In the genomic region with DNA sequence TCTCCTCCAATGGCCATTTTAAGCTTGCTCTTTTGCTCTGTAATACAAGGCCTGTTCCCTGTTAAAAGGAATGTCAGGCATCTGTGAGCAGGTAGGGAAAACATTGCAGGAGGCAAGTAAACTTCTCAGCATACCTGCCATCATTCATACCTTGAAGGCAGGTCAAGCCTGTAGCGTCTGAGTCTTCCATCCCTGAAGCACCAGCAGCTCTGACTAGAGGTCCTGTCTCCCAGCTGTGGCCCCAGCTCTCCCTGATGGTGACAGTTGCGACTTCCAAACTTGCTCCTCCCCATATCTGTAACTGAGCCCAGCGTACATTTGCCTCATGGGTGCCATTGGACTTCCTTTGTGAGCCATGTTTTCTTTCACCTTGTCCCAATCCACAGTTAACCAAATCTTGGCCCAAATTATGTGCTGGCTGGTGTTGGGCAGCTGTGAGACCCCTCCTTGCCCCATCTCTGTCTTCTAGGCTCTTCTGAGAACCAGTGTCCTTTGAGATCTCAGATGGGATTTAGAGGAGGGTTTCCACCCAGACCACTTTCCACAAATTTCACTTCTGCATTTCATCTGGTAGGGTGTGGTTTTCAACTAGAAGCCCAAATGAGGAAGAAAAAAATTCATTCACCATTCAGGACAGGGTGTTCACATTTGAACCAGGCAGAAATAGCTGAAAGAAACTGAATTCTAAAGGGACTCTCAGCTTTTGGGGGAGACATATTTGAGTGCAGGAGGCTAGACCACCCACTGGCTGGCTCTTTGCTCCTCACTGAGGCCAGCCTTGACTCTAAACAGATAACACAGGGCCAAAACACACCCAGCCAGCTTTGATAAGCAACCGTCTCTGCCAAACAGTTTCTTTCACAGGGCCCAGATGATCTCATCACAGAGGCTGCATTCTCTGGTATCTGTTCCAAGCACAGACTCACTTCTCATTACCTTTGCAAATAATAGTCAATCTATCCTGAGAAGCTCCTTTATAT, we compare ENCODE assay signal across 1 cellular context.
TF ChIP-seq lines count a peak whose summit lies in the region.

No MANE protein-coding gene starts in this region.

TF ChIP-seq in K562, 482 proteins besides CTCF, POLR2A, EP300 and RAD21 (continued from another document and continues in another):
- TF ChIP-seq ATF6 (CRISPR knock-in tag; IDR thresholded peaks at IDR 0.05) (no peak), DPF2 (IDR thresholded peaks at IDR 0.05) (peak; percentile 94), HNRNPK (IDR thresholded peaks at IDR 0.05; ENCODE audit: low read depth, low read length, poor library complexity, severe bottlenecking) (no peak), CBX3 (IDR thresholded peaks at IDR 0.05; ENCODE audit: borderline replicate concordance in 1 of 2, low read length in 2 of 2) (peak in 1 of 2 experiments; percentile 60; a peak in 1 of 3 replicates), TOE1 (IDR thresholded peaks at IDR 0.05; ENCODE audit: borderline replicate concordance) (no peak), TOE1 (CRISPR knock-in tag; IDR thresholded peaks at IDR 0.05; ENCODE audit: borderline replicate concordance, low read depth) (no peak), PRPF4 (IDR thresholded peaks at IDR 0.05; ENCODE audit: insufficient read depth, low read depth, low read length, poor library complexity, severe bottlenecking) (no peak), MITF (IDR thresholded peaks at IDR 0.05) (no peak), STAT5A (IDR thresholded peaks at IDR 0.05; ENCODE audit: borderline replicate concordance, low read length) (peak; percentile 53; the same call in 1 of the 2 replicates), TAF15 (IDR thresholded peaks at IDR 0.05; ENCODE audit: low read depth, low read length) (no peak), RBM34 (IDR thresholded peaks at IDR 0.05; ENCODE audit: borderline replicate concordance, insufficient read depth, low read length) (no peak), MBD1 (CRISPR knock-in tag; IDR thresholded peaks at IDR 0.05) (no peak), TEAD4 (IDR thresholded peaks at IDR 0.05; ENCODE audit: low read length) (peak; percentile 85), TEAD4 (CRISPR knock-in tag; IDR thresholded peaks at IDR 0.05; ENCODE audit: borderline replicate concordance) (no peak), CBFA2T3 (IDR thresholded peaks at IDR 0.05) (peak; percentile 93), RBFOX2 (IDR thresholded peaks at IDR 0.05; ENCODE audit: low read depth, low read length) (no peak), VEZF1 (CRISPR knock-in tag; IDR thresholded peaks at IDR 0.05) (no peak), SRSF9 (IDR thresholded peaks at IDR 0.05; ENCODE audit: borderline replicate concordance, low read depth, low read length) (no peak), PHB (CRISPR knock-in tag; IDR thresholded peaks at IDR 0.05) (no peak), MAX (CRISPR knock-in tag; IDR thresholded peaks at IDR 0.05) (no peak), NEUROD1 (IDR thresholded peaks at IDR 0.05; ENCODE audit: borderline replicate concordance, low read depth, low read length, partially characterized antibody) (peak; percentile 43), HMBOX1 (IDR thresholded peaks at IDR 0.05) (no peak), CCNT2 (IDR thresholded peaks at IDR 0.05; ENCODE audit: borderline replicate concordance, extremely low read depth, insufficient read length, low read depth, low read length) (peak; percentile 85), FOXA3 (CRISPR knock-in tag; conservative IDR thresholded peaks at IDR 0.05 in 1 of 2, IDR thresholded peaks at IDR 0.05 in 1 of 2) (no peak), PCBP2 (IDR thresholded peaks at IDR 0.05; ENCODE audit: low read depth, low read length, poor library complexity, severe bottlenecking) (no peak), ZBTB34 (CRISPR knock-in tag; IDR thresholded peaks at IDR 0.05) (no peak), EWSR1 (IDR thresholded peaks at IDR 0.05; ENCODE audit: borderline replicate concordance, low read depth, partially characterized antibody) (no peak), ZNF695 (CRISPR knock-in tag; IDR thresholded peaks at IDR 0.05) (no peak), SRSF1 (IDR thresholded peaks at IDR 0.05; ENCODE audit: low read depth, low read length) (no peak), TCF7L2 (IDR thresholded peaks at IDR 0.05; ENCODE audit: low read depth, low read length) (no peak), CHD4 (IDR thresholded peaks at IDR 0.05; ENCODE audit: insufficient read depth, insufficient replicate concordance, low read depth, low read length, poor library complexity, severe bottlenecking) (no peak), NCOR1 (IDR thresholded peaks at IDR 0.05) (peak; percentile 87), YBX1 (IDR thresholded peaks at IDR 0.05) (no peak)
- TF ChIP-seq, protein P1, sequence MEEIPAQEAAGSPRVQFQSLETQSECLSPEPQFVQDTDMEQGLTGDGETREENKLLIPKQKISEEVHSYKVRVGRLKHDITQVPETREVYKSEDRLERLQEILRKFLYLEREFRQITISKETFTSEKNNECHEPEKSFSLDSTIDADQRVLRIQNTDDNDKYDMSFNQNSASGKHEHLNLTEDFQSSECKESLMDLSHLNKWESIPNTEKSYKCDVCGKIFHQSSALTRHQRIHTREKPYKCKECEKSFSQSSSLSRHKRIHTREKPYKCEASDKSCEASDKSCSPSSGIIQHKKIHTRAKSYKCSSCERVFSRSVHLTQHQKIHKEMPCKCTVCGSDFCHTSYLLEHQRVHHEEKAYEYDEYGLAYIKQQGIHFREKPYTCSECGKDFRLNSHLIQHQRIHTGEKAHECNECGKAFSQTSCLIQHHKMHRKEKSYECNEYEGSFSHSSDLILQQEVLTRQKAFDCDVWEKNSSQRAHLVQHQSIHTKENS (CRISPR knock-in tag; IDR thresholded peaks at IDR 0.05) = no peak
- TF ChIP-seq, protein P2, sequence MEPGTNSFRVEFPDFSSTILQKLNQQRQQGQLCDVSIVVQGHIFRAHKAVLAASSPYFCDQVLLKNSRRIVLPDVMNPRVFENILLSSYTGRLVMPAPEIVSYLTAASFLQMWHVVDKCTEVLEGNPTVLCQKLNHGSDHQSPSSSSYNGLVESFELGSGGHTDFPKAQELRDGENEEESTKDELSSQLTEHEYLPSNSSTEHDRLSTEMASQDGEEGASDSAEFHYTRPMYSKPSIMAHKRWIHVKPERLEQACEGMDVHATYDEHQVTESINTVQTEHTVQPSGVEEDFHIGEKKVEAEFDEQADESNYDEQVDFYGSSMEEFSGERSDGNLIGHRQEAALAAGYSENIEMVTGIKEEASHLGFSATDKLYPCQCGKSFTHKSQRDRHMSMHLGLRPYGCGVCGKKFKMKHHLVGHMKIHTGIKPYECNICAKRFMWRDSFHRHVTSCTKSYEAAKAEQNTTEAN (CRISPR knock-in tag; IDR thresholded peaks at IDR 0.05) = no peak
- TF ChIP-seq, protein P3, sequence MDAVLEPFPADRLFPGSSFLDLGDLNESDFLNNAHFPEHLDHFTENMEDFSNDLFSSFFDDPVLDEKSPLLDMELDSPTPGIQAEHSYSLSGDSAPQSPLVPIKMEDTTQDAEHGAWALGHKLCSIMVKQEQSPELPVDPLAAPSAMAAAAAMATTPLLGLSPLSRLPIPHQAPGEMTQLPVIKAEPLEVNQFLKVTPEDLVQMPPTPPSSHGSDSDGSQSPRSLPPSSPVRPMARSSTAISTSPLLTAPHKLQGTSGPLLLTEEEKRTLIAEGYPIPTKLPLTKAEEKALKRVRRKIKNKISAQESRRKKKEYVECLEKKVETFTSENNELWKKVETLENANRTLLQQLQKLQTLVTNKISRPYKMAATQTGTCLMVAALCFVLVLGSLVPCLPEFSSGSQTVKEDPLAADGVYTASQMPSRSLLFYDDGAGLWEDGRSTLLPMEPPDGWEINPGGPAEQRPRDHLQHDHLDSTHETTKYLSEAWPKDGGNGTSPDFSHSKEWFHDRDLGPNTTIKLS (IDR thresholded peaks at IDR 0.05; ENCODE audit: borderline replicate concordance, low read depth) = no peak
- TF ChIP-seq, protein P4, sequence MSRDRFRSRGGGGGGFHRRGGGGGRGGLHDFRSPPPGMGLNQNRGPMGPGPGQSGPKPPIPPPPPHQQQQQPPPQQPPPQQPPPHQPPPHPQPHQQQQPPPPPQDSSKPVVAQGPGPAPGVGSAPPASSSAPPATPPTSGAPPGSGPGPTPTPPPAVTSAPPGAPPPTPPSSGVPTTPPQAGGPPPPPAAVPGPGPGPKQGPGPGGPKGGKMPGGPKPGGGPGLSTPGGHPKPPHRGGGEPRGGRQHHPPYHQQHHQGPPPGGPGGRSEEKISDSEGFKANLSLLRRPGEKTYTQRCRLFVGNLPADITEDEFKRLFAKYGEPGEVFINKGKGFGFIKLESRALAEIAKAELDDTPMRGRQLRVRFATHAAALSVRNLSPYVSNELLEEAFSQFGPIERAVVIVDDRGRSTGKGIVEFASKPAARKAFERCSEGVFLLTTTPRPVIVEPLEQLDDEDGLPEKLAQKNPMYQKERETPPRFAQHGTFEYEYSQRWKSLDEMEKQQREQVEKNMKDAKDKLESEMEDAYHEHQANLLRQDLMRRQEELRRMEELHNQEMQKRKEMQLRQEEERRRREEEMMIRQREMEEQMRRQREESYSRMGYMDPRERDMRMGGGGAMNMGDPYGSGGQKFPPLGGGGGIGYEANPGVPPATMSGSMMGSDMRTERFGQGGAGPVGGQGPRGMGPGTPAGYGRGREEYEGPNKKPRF (IDR thresholded peaks at IDR 0.05; ENCODE audit: low read depth, low read length) = no peak
